15 cellular contexts compared by ENCODE assay signal in the genomic region with DNA sequence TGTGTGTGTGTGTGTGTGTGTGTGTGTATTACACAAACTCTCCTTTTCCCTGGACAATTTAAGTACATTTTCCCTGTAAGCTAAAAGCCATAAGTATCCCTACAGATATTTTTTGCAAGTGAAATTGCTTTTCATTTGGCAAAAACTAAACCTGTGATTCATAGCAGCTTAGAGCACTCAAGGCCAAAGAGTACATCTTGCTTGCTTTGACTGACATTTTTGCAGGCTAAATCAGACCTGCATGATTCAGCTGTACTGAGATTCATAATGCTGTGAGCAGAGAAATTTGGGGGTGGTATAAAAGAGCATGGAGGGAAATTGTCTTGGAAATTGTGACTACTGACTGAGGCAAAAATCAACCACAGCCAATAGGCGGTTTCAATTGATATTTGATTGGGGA.
DNase-seq lines count a peak whose midpoint lies in the region; FAIRE-seq and TF ChIP-seq lines count a peak whose summit lies in the region.
"Had no signal": no experiment of that assay in that cellular context is flagged by ENCODE, and none has a peak within 500 bp of the region (broad histone marks: within the 10 kb centered on the region; RNA-seq: fewer than 3 reads in every experiment).

No MANE protein-coding gene starts in this region.

- no peaks in the 10 kb centered on the region for H3K27me3 ChIP-seq in AG04450 (ENCODE audit: control insufficient read depth, insufficient read depth, low read length)
- H3K27me3 ChIP-seq in bronchial epithelial cell (ENCODE audit: control insufficient read depth, insufficient read depth, low read length) = no peaks in the 10 kb centered on the region

- POLR2A ChIA-PET in AG04450 (lab: Yijun Ruan, JAX) = interaction anchor here (0.7 kb wide), 1 partner anchor 174 kb away, joined by 5 read pairs; no protein-coding TSS in a partner anchor

- FAIRE-seq in bronchial epithelial cell (lab: Jason Lieb, UNC) = no peak
- FAIRE-seq: endothelial cell of umbilical vein, H1 had no signal

- TF ChIP-seq CTCF in AG04450 (IDR thresholded peaks at IDR 0.05; ENCODE audit: low read depth, low read length) (no peak), bronchial epithelial cell (IDR thresholded peaks at IDR 0.05; ENCODE audit: insufficient read depth, low read length, severe bottlenecking) (no peak)

- H3K9me3 ChIP-seq in AG04450 (ENCODE audit: control insufficient read depth, insufficient read depth, low read length) = no peaks in the 10 kb centered on the region

- no peaks in the 10 kb centered on the region for H3K36me3 ChIP-seq in bronchial epithelial cell (ENCODE audit: control insufficient read depth, insufficient read depth, low read length)

- CTCF ChIA-PET in AG04450 (lab: Charles Lee) = interaction anchor here (0.8 kb wide), 1 partner anchor 27 kb away, joined by 6 read pairs; no protein-coding TSS in a partner anchor

- H3K4me3 ChIP-seq in AG04450 (ENCODE audit: low read depth, low read length) = no peak overlapping the region
- H3K4me3 ChIP-seq in bronchial epithelial cell (ENCODE audit: low read depth, low read length) = no peak overlapping the region

- DNase-seq in AG04450 (ENCODE audit: low read depth, low spot score) (peak; percentile 27), HT1080 (ENCODE audit: low read depth) (peak; percentile 70), bronchial epithelial cell (ENCODE audit: low read depth) (peak; percentile 61), kidney tubule cell (ENCODE audit: low spot score) (peak; percentile 76), DMS153 (lab: John Stamatoyannopoulos, UW) (no peak), NCI-H526 (lab: John Stamatoyannopoulos, UW) (no peak), GM19238 (ENCODE audit: insufficient read length, low spot score) (no peak), HUDEP-2 (lab: John Stamatoyannopoulos, UW; ENCODE audit: unreplicated experiment in 76 of 76) (no peak)
- DNase-seq: C1 segment of cervical spinal cord; central memory CD4-positive, alpha-beta T cell; NCI-H1417 treated with DMSO at 0.1 percent for 48 hours; NCI-H446 treated with DMSO at 0.1 percent for 48 hours; stimulated activated CD4-positive, alpha-beta T cell treated with anti-CD3 and anti-CD28 coated beads, Interleukin-4, amount 100 ng/mL, for 24 hours had no signal

- no peak overlapping the region for H3K27ac ChIP-seq in AG04450 (ENCODE audit: low read depth, low read length)

Comparison
In these comparisons a context has a peak if more than half of its experiments do, and no peak if none do; other contexts are left out.
1. DNase-seq: peak in AG04450 (single experiment), HT1080 (single experiment), bronchial epithelial cell (single experiment) and kidney tubule cell (single experiment); none in DMS153 (single experiment), NCI-H526 (0 of 2), GM19238 (single experiment) and HUDEP-2 (0 of 76).